ENCODE assay signal across 15 cellular contexts in genomic region chr9:136120438-136120844, GRCh38. TPM values are rescaled to one million over a fixed set of nuclear protein-coding genes. Genes with fewer than 3 reads are reported as not detected.
A peak's percentile ranks its signal among the peaks of the same experiment; 100 is the strongest.
DNase-seq lines count a peak whose midpoint lies in the region; ATAC-seq and TF ChIP-seq lines count a peak whose summit lies in the region.
"Had no signal": no experiment of that assay in that cellular context is flagged by ENCODE, and none has a peak within 500 bp of the region (broad histone marks: within the 10 kb centered on the region; RNA-seq: fewer than 3 reads in every experiment).

No MANE protein-coding gene starts in this region.

- H3K9ac ChIP-seq in SU-DHL-6 (ENCODE audit: low read length) (no peak overlapping the region), subcutaneous abdominal adipose tissue (ENCODE audit: low read length in 5 of 5) (no peak overlapping the region)

- no peaks in the 10 kb centered on the region for H3K79me2 ChIP-seq in SU-DHL-6 (ENCODE audit: insufficient read depth, low read length)

- intact Hi-C loops in right lobe of liver (cut with DNase I) = loop anchor here in 1 of 2 donors (5.0 kb wide), 2 partner anchors 33 to 153 kb away; no protein-coding TSS in a partner anchor

- peak overlapping the region; percentile 3 for H3K27ac Mint-ChIP-seq in activated naive CD8-positive, alpha-beta T cell
- H3K27ac Mint-ChIP-seq in activated naive CD8-positive, alpha-beta T cell treated with anti-CD3 and anti-CD28 coated beads for 36 hours = no peak overlapping the region
- H3K27ac Mint-ChIP-seq in effector memory CD8-positive, alpha-beta T cell = peak overlapping the region in 1 of 2 donors; percentile 20

- peaks cover 3% of the 10 kb centered on the region for H3K36me3 Mint-ChIP-seq in activated naive CD8-positive, alpha-beta T cell
- H3K36me3 Mint-ChIP-seq in activated naive CD8-positive, alpha-beta T cell treated with anti-CD3 and anti-CD28 coated beads for 36 hours = no peaks in the 10 kb centered on the region
- H3K36me3 Mint-ChIP-seq in effector memory CD8-positive, alpha-beta T cell (ENCODE audit: insufficient read depth) = peaks cover 17% of the 10 kb centered on the region

- H3F3A ChIP-seq in SU-DHL-6 (ENCODE audit: insufficient read depth) = no peaks in the 10 kb centered on the region

- peaks cover 3% of the 10 kb centered on the region for H3K27me3 Mint-ChIP-seq in activated naive CD8-positive, alpha-beta T cell
- H3K27me3 Mint-ChIP-seq in activated naive CD8-positive, alpha-beta T cell treated with anti-CD3 and anti-CD28 coated beads for 36 hours = peaks cover 4% of the 10 kb centered on the region
- H3K27me3 Mint-ChIP-seq in effector memory CD8-positive, alpha-beta T cell = peaks cover 8 to 11% of the 10 kb centered on the region in 2 donors

- H3K9me3 ChIP-seq in SU-DHL-6 (ENCODE audit: insufficient read depth, low read length) (no peaks in the 10 kb centered on the region), right lobe of liver (no peaks in the 10 kb centered on the region), subcutaneous abdominal adipose tissue (ENCODE audit: control insufficient read depth in 5 of 5, low read length in 5 of 5) (no peaks in the 10 kb centered on the region)
- H3K9me3 ChIP-seq: colonic mucosa, SJCRH30 had no signal

- no peak for DNase-seq in activated naive CD8-positive, alpha-beta T cell treated with anti-CD3 and anti-CD28 coated beads for 36 hours
- DNase-seq in right lobe of liver (no peak), ecto neural progenitor cell (ENCODE audit: low spot score) (no peak)
- no peak for DNase-seq in effector memory CD8-positive, alpha-beta T cell
- DNase-seq: activated CD4-positive, alpha-beta T cell treated with anti-CD3 and anti-CD28 coated beads, Interleukin-2, amount 50 U/mL, for 48 hours; activated effector memory CD4-positive, alpha-beta T cell treated with Interleukin-2 at 50 U/mL for 16 hours; aorta; GF-D8; NCI-H187; SJCRH30 had no signal

- TF ChIP-seq POLR2A in right lobe of liver (IDR thresholded peaks at IDR 0.05) = no peak

- no peaks in the 10 kb centered on the region for H3K9me3 Mint-ChIP-seq in activated naive CD8-positive, alpha-beta T cell (ENCODE audit: low read depth)
- H3K9me3 Mint-ChIP-seq in activated naive CD8-positive, alpha-beta T cell treated with anti-CD3 and anti-CD28 coated beads for 36 hours = no peaks in the 10 kb centered on the region
- no peaks in the 10 kb centered on the region for H3K9me3 Mint-ChIP-seq in effector memory CD8-positive, alpha-beta T cell

- H3K27me3 ChIP-seq in SU-DHL-6 (ENCODE audit: low read length) = no peaks in the 10 kb centered on the region
- no peaks in the 10 kb centered on the region for H3K27me3 ChIP-seq in right lobe of liver
- H3K27me3 ChIP-seq in subcutaneous abdominal adipose tissue (ENCODE audit: control insufficient read depth in 5 of 5, insufficient read depth in 4 of 5, low read length in 5 of 5) = peaks cover 0 to 18% (median 12%) of the 10 kb centered on the region in 5 donors
- H3K27me3 ChIP-seq: SJCRH30 had no signal

- no peaks in the 10 kb centered on the region for H3K36me3 ChIP-seq in SU-DHL-6 (ENCODE audit: low read length)
- H3K36me3 ChIP-seq in right lobe of liver = peaks cover 0 to 8% (median 2%) of the 10 kb centered on the region in 4 donors
- peaks cover 0 to 14% (median 12%) of the 10 kb centered on the region in 5 donors for H3K36me3 ChIP-seq in subcutaneous abdominal adipose tissue (ENCODE audit: control insufficient read depth in 5 of 5, insufficient read depth in 5 of 5, low read length in 5 of 5)
- H3K36me3 ChIP-seq: colonic mucosa, SJCRH30 had no signal

- no peaks in the 10 kb centered on the region for H4K20me1 ChIP-seq in SU-DHL-6 (ENCODE audit: low read depth, low read length)

- no peak overlapping the region for H2AFZ ChIP-seq in SU-DHL-6 (ENCODE audit: low read depth, low read length, severe bottlenecking)

- H3K4me3 Mint-ChIP-seq in activated naive CD8-positive, alpha-beta T cell = peak overlapping the region; percentile 73
- no peak overlapping the region for H3K4me3 Mint-ChIP-seq in activated naive CD8-positive, alpha-beta T cell treated with anti-CD3 and anti-CD28 coated beads for 36 hours
- peak overlapping the region in 1 of 2 donors; percentile 17 for H3K4me3 Mint-ChIP-seq in effector memory CD8-positive, alpha-beta T cell

- H3K4me2 ChIP-seq in SU-DHL-6 (ENCODE audit: low read depth, low read length, poor library complexity, severe bottlenecking) = peak overlapping the region; percentile 55

- TF ChIP-seq CTCF in SU-DHL-6 (IDR thresholded peaks at IDR 0.05; ENCODE audit: insufficient read depth, low read length, poor library complexity, severe bottlenecking) (no peak), right lobe of liver (IDR thresholded peaks at IDR 0.05) (no peak)

- ATAC-seq in right lobe of liver (no peak), HG02678 (IDR thresholded peaks at IDR 0.05; ENCODE audit: unreplicated experiment) (no peak)
- ATAC-seq in effector memory CD8-positive, alpha-beta T cell (replicated peaks) = no peak

- peaks cover 0 to 40% (median 14%) of the 10 kb centered on the region in 4 donors for H3K4me1 ChIP-seq in right lobe of liver
- H3K4me1 ChIP-seq in subcutaneous abdominal adipose tissue (ENCODE audit: control insufficient read depth in 5 of 5, insufficient read depth in 5 of 5, low read length in 5 of 5) = peaks cover 2 to 42% (median 26%) of the 10 kb centered on the region in 5 donors

- no peak overlapping the region for H3K27ac ChIP-seq in SU-DHL-6 (ENCODE audit: low read depth, low read length)
- H3K27ac ChIP-seq in right lobe of liver = peak overlapping the region in 2 of 3 donors; percentile 97
- peak overlapping the region; percentile 90 for H3K27ac ChIP-seq in subcutaneous abdominal adipose tissue (ENCODE audit: low read depth, low read length)

- no peak overlapping the region for H3K4me3 ChIP-seq in SU-DHL-6 (ENCODE audit: insufficient read depth, low read length, poor library complexity, severe bottlenecking)
- no peak overlapping the region for H3K4me3 ChIP-seq in right lobe of liver
- H3K4me3 ChIP-seq in subcutaneous abdominal adipose tissue (ENCODE audit: low read depth in 1 of 5, low read length in 5 of 5) = no peak overlapping the region
- H3K4me3 ChIP-seq: colonic mucosa had no signal

- WGBS in right lobe of liver (ENCODE audit: insufficient coverage, low coverage, low lambda C conversion rate, missing lambda C conversion rate) = 62% methylated on average over 5 of the region's 18 CpGs

- peaks cover 1% of the 10 kb centered on the region for H3K4me1 Mint-ChIP-seq in activated naive CD8-positive, alpha-beta T cell (ENCODE audit: low read depth)
- peaks cover 2% of the 10 kb centered on the region for H3K4me1 Mint-ChIP-seq in activated naive CD8-positive, alpha-beta T cell treated with anti-CD3 and anti-CD28 coated beads for 36 hours
- peaks cover 4 to 6% of the 10 kb centered on the region in 2 donors for H3K4me1 Mint-ChIP-seq in effector memory CD8-positive, alpha-beta T cell (ENCODE audit: low read depth in 2 of 2)

- H3K9me2 ChIP-seq in SU-DHL-6 (replicated peaks; ENCODE audit: insufficient read depth, low read length) = no peaks in the 10 kb centered on the region

RNA-seq across cellular contexts. Expression of gene TMEM250, which starts 1.8 kb away (rescaled TPM):
- total RNA-seq in activated naive CD8-positive, alpha-beta T cell treated with anti-CD3 and anti-CD28 coated beads for 36 hours = 10 to 100 TPM; 27.2 to 28.7 TPM
- total RNA-seq in right lobe of liver = 10 to 100 TPM; 12.4 to 29.7 (median 15.4) TPM

RNA-seq across cellular contexts. Expression of gene NACC2, which starts 25.4 kb away (rescaled TPM):
- 1 to 10 TPM; 5.3 to 5.6 TPM for total RNA-seq in activated naive CD8-positive, alpha-beta T cell treated with anti-CD3 and anti-CD28 coated beads for 36 hours
- 10 to 100 TPM; 10.9 to 25.8 (median 13.8) TPM for total RNA-seq in right lobe of liver
